Comparison of ENCODE assay signal across 17 cellular contexts in genomic region chr2:174510583-174511189, GRCh38. TPM values are rescaled to one million over a fixed set of nuclear protein-coding genes. Genes with fewer than 3 reads are reported as not detected.
A peak's percentile ranks its signal among the peaks of the same experiment; 100 is the strongest.
DNase-seq lines count a peak whose midpoint lies in the region; ATAC-seq and TF ChIP-seq lines count a peak whose summit lies in the region.
"Had no signal": no experiment of that assay in that cellular context is flagged by ENCODE, and none has a peak within 500 bp of the region (broad histone marks: within the 10 kb centered on the region; RNA-seq: fewer than 3 reads in every experiment).

No MANE protein-coding gene starts in this region.

- POLR2A ChIA-PET in activated CD8-positive, alpha-beta T cell treated with anti-CD3 and anti-CD28 coated beads for 36 hours (lab: Charles Lee): interaction anchor here (1.5 kb wide), 1 partner anchor 17 kb away, joined by 4 read pairs; no protein-coding TSS in a partner anchor

- in situ Hi-C loops in GM13976 (cut with MboI; ENCODE audit: low sequenced_read_pairs, unreplicated experiment): no loop called here

- H3K27ac Mint-ChIP-seq in type B pancreatic cell: no peak overlapping the region
- H3K27ac Mint-ChIP-seq in activated CD8-positive, alpha-beta T cell treated with anti-CD3 and anti-CD28 coated beads for 36 hours: no peak overlapping the region
- H3K27ac Mint-ChIP-seq: natural killer cell had no signal

- CTCF ChIA-PET in activated CD8-positive, alpha-beta T cell treated with anti-CD3 and anti-CD28 coated beads for 36 hours (lab: Charles Lee): no interaction called here

- intact Hi-C loops in activated CD8-positive, alpha-beta T cell treated with anti-CD3 and anti-CD28 coated beads for 36 hours (cut with micrococcal nuclease): no loop called here

- no peak for ATAC-seq in activated CD8-positive, alpha-beta T cell treated with anti-CD3 and anti-CD28 coated beads for 36 hours
- ATAC-seq: natural killer cell, SK-N-SH treated with all-trans-retinoic acid at 6 μM for 48 hours had no signal

- TF ChIP-seq CTCF in choroid plexus epithelial cell (conservative IDR thresholded peaks at IDR 0.05; ENCODE audit: low read depth, low read length): no peak
- TF ChIP-seq CTCF in type B pancreatic cell (conservative IDR thresholded peaks at IDR 0.05): no peak
- TF ChIP-seq CTCF in GM13976 (IDR thresholded peaks at IDR 0.05; ENCODE audit: borderline replicate concordance, control extremely low read depth, extremely low read depth, insufficient read depth, missing control alignments): no peak
- TF ChIP-seq CTCF in activated CD8-positive, alpha-beta T cell treated with anti-CD3 and anti-CD28 coated beads for 36 hours (IDR thresholded peaks at IDR 0.05): no peak

- H3K36me3 Mint-ChIP-seq in type B pancreatic cell: peaks cover 4% of the 10 kb centered on the region
- peaks cover 7% of the 10 kb centered on the region for H3K36me3 Mint-ChIP-seq in activated CD8-positive, alpha-beta T cell treated with anti-CD3 and anti-CD28 coated beads for 36 hours (ENCODE audit: low read depth)

- H3K4me3 Mint-ChIP-seq in type B pancreatic cell: no peak overlapping the region
- H3K4me3 Mint-ChIP-seq in activated CD8-positive, alpha-beta T cell treated with anti-CD3 and anti-CD28 coated beads for 36 hours: no peak overlapping the region
- H3K4me3 Mint-ChIP-seq: natural killer cell had no signal

- H3K27me3 Mint-ChIP-seq in type B pancreatic cell: peaks cover 3% of the 10 kb centered on the region
- H3K27me3 Mint-ChIP-seq in activated CD8-positive, alpha-beta T cell treated with anti-CD3 and anti-CD28 coated beads for 36 hours: no peaks in the 10 kb centered on the region

- DNase-seq in A172 (ENCODE audit: low spot score) (peak; percentile 18), DMS79 treated with DMSO at 0.1 percent for 48 hours (lab: John Stamatoyannopoulos, UW) (peak; percentile 7), NCI-H69 (lab: John Stamatoyannopoulos, UW) (peak; percentile 32), choroid plexus epithelial cell (ENCODE audit: low read depth) (peak; percentile 32), COR-L47 (lab: John Stamatoyannopoulos, UW) (no peak), type B pancreatic cell (ENCODE audit: extremely low spot score, unreplicated experiment) (no peak), GM13976 (ENCODE audit: low spot score) (no peak)
- DNase-seq in activated CD8-positive, alpha-beta T cell treated with anti-CD3 and anti-CD28 coated beads for 36 hours: no peak
- DNase-seq: activated effector memory CD4-positive, alpha-beta T cell treated with Interleukin-2 at 50 U/mL for 16 hours; anterior cingulate cortex; hippocampal formation; left ventricle myocardium inferior; natural killer cell; NCI-H2029 had no signal

- no peak overlapping the region for H3K4me3 ChIP-seq in choroid plexus epithelial cell (ENCODE audit: low read depth, low read length)
- H3K4me3 ChIP-seq: coronary artery, esophagus muscularis mucosa, left ventricle myocardium inferior had no signal

- peaks cover 18% of the 10 kb centered on the region for H3K9me3 Mint-ChIP-seq in type B pancreatic cell
- peaks cover 23% of the 10 kb centered on the region for H3K9me3 Mint-ChIP-seq in activated CD8-positive, alpha-beta T cell treated with anti-CD3 and anti-CD28 coated beads for 36 hours

- no peaks in the 10 kb centered on the region for H3K4me1 Mint-ChIP-seq in type B pancreatic cell (ENCODE audit: unreplicated experiment)
- peaks cover 5% of the 10 kb centered on the region for H3K4me1 Mint-ChIP-seq in activated CD8-positive, alpha-beta T cell treated with anti-CD3 and anti-CD28 coated beads for 36 hours (ENCODE audit: low read depth)

RNA-seq across cellular contexts. Expression of gene GPR155, which starts 23.9 kb away (rescaled TPM):
- 0.90 and 2.4 TPM in 2 replicates for total RNA-seq in A172 (2014; rRNA removed; shearing (Covaris generic))
- total RNA-seq in type B pancreatic cell (ENCODE audit: low replicate concordance): 1.6 and 6.2 TPM in 2 replicates
- total RNA-seq in activated CD8-positive, alpha-beta T cell treated with anti-CD3 and anti-CD28 coated beads for 36 hours: 10 to 100 TPM; 13.3 to 15.3 TPM

Comparison
In these comparisons a context has a peak if more than half of its experiments do, and no peak if none do; other contexts are left out.
1. DNase-seq: peak in A172 (single experiment), DMS79 treated with DMSO at 0.1 percent for 48 hours (single experiment), NCI-H69 (single experiment) and choroid plexus epithelial cell (single experiment); none in COR-L47 (single experiment), type B pancreatic cell (single experiment), GM13976 (single experiment) and activated CD8-positive, alpha-beta T cell treated with anti-CD3 and anti-CD28 coated beads for 36 hours (single experiment).